Comparison of ENCODE assay signal across 15 cellular contexts in genomic region chr5:143145388-143145787, GRCh38.
DNase-seq lines count a peak whose midpoint lies in the region; ATAC-seq and TF ChIP-seq lines count a peak whose summit lies in the region.
"Had no signal": no experiment of that assay in that cellular context is flagged by ENCODE, and none has a peak within 500 bp of the region (broad histone marks: within the 10 kb centered on the region; RNA-seq: fewer than 3 reads in every experiment).

No MANE protein-coding gene starts in this region.

- DNase-seq in NOMO-1 treated with DMSO at 0.1 percent for 48 hours (lab: John Stamatoyannopoulos, UW; ENCODE audit: unreplicated experiment) (peak; percentile 27), NOMO-1 treated with dmso at 0.1 percent for 144 hours (lab: John Stamatoyannopoulos, UW; ENCODE audit: unreplicated experiment) (no peak), breast epithelium (ENCODE audit: low spot score in 2 of 2) (no peak), superior temporal gyrus (ENCODE audit: extremely low spot score) (peak; percentile 63), SHP77 (lab: John Stamatoyannopoulos, UW) (no peak), NCI-H446 (lab: John Stamatoyannopoulos, UW) (no peak)
- DNase-seq: activated CD4-positive, alpha-beta T cell treated with anti-CD3 and anti-CD28 coated beads, Interleukin-2, amount 50 U/mL, for 48 hours; activated naive CD4-positive, alpha-beta T cell; NCI-H2171 treated with DMSO at 0.1 percent for 48 hours; pancreas; stimulated activated CD4-positive, alpha-beta T cell treated with anti-CD3 and anti-CD28 coated beads, Interleukin-4, amount 100 ng/mL, for 24 hours; T-cell had no signal

- no peak for ATAC-seq in GM19324 (IDR thresholded peaks at IDR 0.05; ENCODE audit: low FRiP score, unreplicated experiment)
- ATAC-seq: GM23338, pancreas, T-cell had no signal

- intact Hi-C loops in breast epithelium (cut with DNase I; ENCODE audit: low total_unique reads) = no loop called here

- no peaks in the 10 kb centered on the region for H3K36me3 ChIP-seq in breast epithelium
- H3K36me3 ChIP-seq in mucosa of stomach (ENCODE audit: control insufficient read depth, insufficient read depth, low read length) = no peaks in the 10 kb centered on the region
- H3K36me3 ChIP-seq: pancreas had no signal

- H3K9me3 ChIP-seq in breast epithelium (no peaks in the 10 kb centered on the region), mucosa of stomach (ENCODE audit: control insufficient read depth, low read length) (no peaks in the 10 kb centered on the region)
- H3K9me3 ChIP-seq: pancreas had no signal

- peak overlapping the region; percentile 37 to 70 for H3K27ac ChIP-seq in breast epithelium
- H3K27ac ChIP-seq: pancreas had no signal

- peaks cover 0 to 10% of the 10 kb centered on the region in 2 donors for H3K4me1 ChIP-seq in breast epithelium
- peaks cover 18% of the 10 kb centered on the region for H3K4me1 ChIP-seq in mucosa of stomach (ENCODE audit: control insufficient read depth, insufficient read depth, low read length)

- H3K27me3 ChIP-seq in breast epithelium = no peaks in the 10 kb centered on the region
- no peaks in the 10 kb centered on the region for H3K27me3 ChIP-seq in mucosa of stomach (ENCODE audit: control insufficient read depth, insufficient read depth, low read length)
- H3K27me3 ChIP-seq: pancreas had no signal

- H3K9ac ChIP-seq in mucosa of stomach (ENCODE audit: low read length) = peak overlapping the region; percentile 3

- H3K4me3 ChIP-seq in breast epithelium = peak overlapping the region in 2 of 3 donors; percentile 6 to 9
- no peak overlapping the region for H3K4me3 ChIP-seq in mucosa of stomach (ENCODE audit: low read length)
- H3K4me3 ChIP-seq: GM23338, pancreas had no signal

- TF ChIP-seq POLR2A in breast epithelium (IDR thresholded peaks at IDR 0.05) = no peak

- no peak for TF ChIP-seq CTCF in breast epithelium (IDR thresholded peaks at IDR 0.05)

Comparison
In these comparisons a context has a peak if more than half of its experiments do, and no peak if none do; other contexts are left out.
1. DNase-seq: peak in NOMO-1 treated with DMSO at 0.1 percent for 48 hours (single experiment) and superior temporal gyrus (single experiment); none in NOMO-1 treated with dmso at 0.1 percent for 144 hours (single experiment), breast epithelium (0 of 2), SHP77 (0 of 2) and NCI-H446 (0 of 2).